ENCODE assay signal across 12 cellular contexts in the genomic region with DNA sequence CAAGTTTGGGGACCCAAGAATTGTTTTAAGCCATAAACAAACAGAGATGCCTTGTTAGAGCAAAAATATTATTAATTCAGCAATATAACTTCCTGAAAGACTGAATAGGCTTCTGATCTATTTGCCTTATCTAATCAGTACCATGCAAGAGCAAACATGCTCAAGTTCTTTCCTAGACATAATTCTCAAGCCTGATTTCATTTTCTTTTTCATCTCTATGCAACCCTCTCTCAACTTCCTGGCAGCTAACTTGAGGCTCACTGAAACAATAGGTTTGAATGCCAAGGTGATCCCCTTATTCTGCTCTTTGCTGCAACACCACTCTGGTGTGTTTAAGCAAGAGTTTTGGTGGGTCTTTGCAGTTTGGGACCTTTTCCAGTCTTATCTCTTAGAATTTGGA.
DNase-seq lines count a peak whose midpoint lies in the region; ATAC-seq and FAIRE-seq lines count a peak whose summit lies in the region.
"Had no signal": no experiment of that assay in that cellular context is flagged by ENCODE, and none has a peak within 500 bp of the region (broad histone marks: within the 10 kb centered on the region; RNA-seq: fewer than 3 reads in every experiment).

No MANE protein-coding gene starts in this region.

- no peak for FAIRE-seq in small intestine (lab: Jason Lieb, UNC)

- no peak overlapping the region for H3K4me3 Mint-ChIP-seq in activated CD4-positive, alpha-beta T cell treated with anti-CD3 and anti-CD28 coated beads, Interleukin-2, amount 10 ng/mL, durations not matched to agents 7 days and 5 days
- H3K4me3 Mint-ChIP-seq in activated naive CD8-positive, alpha-beta T cell treated with anti-CD3 and anti-CD28 coated beads for 36 hours: no peak overlapping the region

- H3K4me3 ChIP-seq in small intestine (ENCODE audit: low read depth in 1 of 2, low read length in 2 of 2): no peak overlapping the region

- H3K4me1 Mint-ChIP-seq in activated CD4-positive, alpha-beta T cell treated with anti-CD3 and anti-CD28 coated beads, Interleukin-2, amount 10 ng/mL, durations not matched to agents 7 days and 5 days: peaks cover 42% of the 10 kb centered on the region
- peaks cover 28% of the 10 kb centered on the region for H3K4me1 Mint-ChIP-seq in activated naive CD8-positive, alpha-beta T cell treated with anti-CD3 and anti-CD28 coated beads for 36 hours

- POLR2A ChIA-PET in activated CD4-positive, alpha-beta T cell treated with anti-CD3 and anti-CD28 coated beads, Interleukin-2, amount 10 ng/mL, durations not matched to agents 7 days and 5 days (lab: Charles Lee): no interaction called here

- no peaks in the 10 kb centered on the region for H3K9me3 ChIP-seq in KOPT-K1 (ENCODE audit: insufficient read depth, low read length, poor library complexity, severe bottlenecking)
- no peaks in the 10 kb centered on the region for H3K9me3 ChIP-seq in small intestine (ENCODE audit: control insufficient read depth, low read depth)

- H3K27me3 Mint-ChIP-seq in activated CD4-positive, alpha-beta T cell treated with anti-CD3 and anti-CD28 coated beads, Interleukin-2, amount 10 ng/mL, durations not matched to agents 7 days and 5 days: no peaks in the 10 kb centered on the region
- H3K27me3 Mint-ChIP-seq in activated naive CD8-positive, alpha-beta T cell treated with anti-CD3 and anti-CD28 coated beads for 36 hours: no peaks in the 10 kb centered on the region

- ATAC-seq in GM21360 (IDR thresholded peaks at IDR 0.05; ENCODE audit: unreplicated experiment) (no peak), HG03520 (IDR thresholded peaks at IDR 0.05; ENCODE audit: unreplicated experiment) (no peak)

- CTCF ChIA-PET in activated CD4-positive, alpha-beta T cell treated with anti-CD3 and anti-CD28 coated beads, Interleukin-2, amount 10 ng/mL, durations not matched to agents 7 days and 5 days (lab: Charles Lee): interaction anchor here (1.0 to 2.1 kb wide), 4 partner anchors 10 to 40 kb away, joined by 3 to 9 read pairs (median 4); no protein-coding TSS in a partner anchor

- H3K9me3 Mint-ChIP-seq in activated CD4-positive, alpha-beta T cell treated with anti-CD3 and anti-CD28 coated beads, Interleukin-2, amount 10 ng/mL, durations not matched to agents 7 days and 5 days: no peaks in the 10 kb centered on the region
- H3K9me3 Mint-ChIP-seq in activated naive CD8-positive, alpha-beta T cell treated with anti-CD3 and anti-CD28 coated beads for 36 hours: no peaks in the 10 kb centered on the region

- peaks cover 3% of the 10 kb centered on the region for H3K36me3 Mint-ChIP-seq in activated CD4-positive, alpha-beta T cell treated with anti-CD3 and anti-CD28 coated beads, Interleukin-2, amount 10 ng/mL, durations not matched to agents 7 days and 5 days (ENCODE audit: low read depth)
- no peaks in the 10 kb centered on the region for H3K36me3 Mint-ChIP-seq in activated naive CD8-positive, alpha-beta T cell treated with anti-CD3 and anti-CD28 coated beads for 36 hours

- H3K36me3 ChIP-seq in KOPT-K1 (ENCODE audit: insufficient read depth, low read length) (no peaks in the 10 kb centered on the region), small intestine (ENCODE audit: control insufficient read depth in 2 of 2, insufficient read depth in 2 of 2, low read length in 2 of 2) (no peaks in the 10 kb centered on the region)

- no peaks in the 10 kb centered on the region for H3K27me3 ChIP-seq in small intestine (ENCODE audit: control insufficient read depth in 2 of 2, insufficient read depth in 2 of 2, low read length in 2 of 2)

- DNase-seq in activated CD4-positive, alpha-beta T cell treated with anti-CD3 and anti-CD28 coated beads, Interleukin-2, amount 10 ng/mL, durations not matched to agents 7 days and 5 days: peak; percentile 17
- no peak for DNase-seq in activated CD4-positive, alpha-beta T cell treated with anti-CD3 and anti-CD28 coated beads, Interleukin-2, amount 50 U/mL, for 1 hour
- no peak for DNase-seq in activated naive CD8-positive, alpha-beta T cell treated with anti-CD3 and anti-CD28 coated beads for 36 hours
- DNase-seq in small intestine (peak; percentile 62), DMS53 treated with DMSO at 0.1 percent for 48 hours (lab: John Stamatoyannopoulos, UW; ENCODE audit: unreplicated experiment) (no peak)
- DNase-seq: NCI-H2081, NCI-H82, occipital lobe, T1000 had no signal

- H3K27ac ChIP-seq in KOPT-K1 (ENCODE audit: low read depth, low read length, poor library complexity, severe bottlenecking) (peak overlapping the region; percentile 97), small intestine (ENCODE audit: low read depth in 1 of 2, low read length in 1 of 2) (peak overlapping the region; percentile 2 to 71)

- peak overlapping the region; percentile 90 for H3K27ac Mint-ChIP-seq in activated CD4-positive, alpha-beta T cell treated with anti-CD3 and anti-CD28 coated beads, Interleukin-2, amount 10 ng/mL, durations not matched to agents 7 days and 5 days
- H3K27ac Mint-ChIP-seq in activated naive CD8-positive, alpha-beta T cell treated with anti-CD3 and anti-CD28 coated beads for 36 hours: peak overlapping the region; percentile 85

- peaks cover 1 to 5% of the 10 kb centered on the region in 2 donors for H3K4me1 ChIP-seq in small intestine (ENCODE audit: control insufficient read depth in 2 of 2, insufficient read depth in 1 of 2, low read depth in 1 of 2, low read length in 1 of 2)

Comparison
In these comparisons a context has a peak if more than half of its experiments do, and no peak if none do; other contexts are left out.
1. DNase-seq: peak in activated CD4-positive, alpha-beta T cell treated with anti-CD3 and anti-CD28 coated beads, Interleukin-2, amount 10 ng/mL, durations not matched to agents 7 days and 5 days (single experiment) and small intestine (single experiment); none in activated CD4-positive, alpha-beta T cell treated with anti-CD3 and anti-CD28 coated beads, Interleukin-2, amount 50 U/mL, for 1 hour (single experiment), activated naive CD8-positive, alpha-beta T cell treated with anti-CD3 and anti-CD28 coated beads for 36 hours (single experiment) and DMS53 treated with DMSO at 0.1 percent for 48 hours (single experiment).